In genomic region chr16:78215222-78215621, GRCh38 we compare ENCODE assay signal across 1 cellular context.
TF ChIP-seq lines count a peak whose summit lies in the region.

No MANE protein-coding gene starts in this region.

TF ChIP-seq in K562, 482 proteins besides CTCF, POLR2A, EP300 and RAD21 (continued from another document):
- TF ChIP-seq, protein P1, sequence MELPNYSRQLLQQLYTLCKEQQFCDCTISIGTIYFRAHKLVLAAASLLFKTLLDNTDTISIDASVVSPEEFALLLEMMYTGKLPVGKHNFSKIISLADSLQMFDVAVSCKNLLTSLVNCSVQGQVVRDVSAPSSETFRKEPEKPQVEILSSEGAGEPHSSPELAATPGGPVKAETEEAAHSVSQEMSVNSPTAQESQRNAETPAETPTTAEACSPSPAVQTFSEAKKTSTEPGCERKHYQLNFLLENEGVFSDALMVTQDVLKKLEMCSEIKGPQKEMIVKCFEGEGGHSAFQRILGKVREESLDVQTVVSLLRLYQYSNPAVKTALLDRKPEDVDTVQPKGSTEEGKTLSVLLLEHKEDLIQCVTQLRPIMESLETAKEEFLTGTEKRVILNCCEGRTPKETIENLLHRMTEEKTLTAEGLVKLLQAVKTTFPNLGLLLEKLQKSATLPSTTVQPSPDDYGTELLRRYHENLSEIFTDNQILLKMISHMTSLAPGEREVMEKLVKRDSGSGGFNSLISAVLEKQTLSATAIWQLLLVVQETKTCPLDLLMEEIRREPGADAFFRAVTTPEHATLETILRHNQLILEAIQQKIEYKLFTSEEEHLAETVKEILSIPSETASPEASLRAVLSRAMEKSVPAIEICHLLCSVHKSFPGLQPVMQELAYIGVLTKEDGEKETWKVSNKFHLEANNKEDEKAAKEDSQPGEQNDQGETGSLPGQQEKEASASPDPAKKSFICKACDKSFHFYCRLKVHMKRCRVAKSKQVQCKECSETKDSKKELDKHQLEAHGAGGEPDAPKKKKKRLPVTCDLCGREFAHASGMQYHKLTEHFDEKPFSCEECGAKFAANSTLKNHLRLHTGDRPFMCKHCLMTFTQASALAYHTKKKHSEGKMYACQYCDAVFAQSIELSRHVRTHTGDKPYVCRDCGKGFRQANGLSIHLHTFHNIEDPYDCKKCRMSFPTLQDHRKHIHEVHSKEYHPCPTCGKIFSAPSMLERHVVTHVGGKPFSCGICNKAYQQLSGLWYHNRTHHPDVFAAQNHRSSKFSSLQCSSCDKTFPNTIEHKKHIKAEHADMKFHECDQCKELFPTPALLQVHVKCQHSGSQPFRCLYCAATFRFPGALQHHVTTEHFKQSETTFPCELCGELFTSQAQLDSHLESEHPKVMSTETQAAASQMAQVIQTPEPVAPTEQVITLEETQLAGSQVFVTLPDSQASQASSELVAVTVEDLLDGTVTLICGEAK (IDR thresholded peaks at IDR 0.05): no peak
- TF ChIP-seq, protein P1 (CRISPR knock-in tag; IDR thresholded peaks at IDR 0.05): no peak
- TF ChIP-seq CHD2 (IDR thresholded peaks at IDR 0.05; ENCODE audit: low read depth, low read length): peak; percentile 83
- TF ChIP-seq RUNX1 (IDR thresholded peaks at IDR 0.05; ENCODE audit: low read depth): no peak
- TF ChIP-seq ATF2 (CRISPR knock-in tag; IDR thresholded peaks at IDR 0.05): no peak
- peak; percentile 8 for TF ChIP-seq RBM25 (IDR thresholded peaks at IDR 0.05; ENCODE audit: low read depth, low read length, severe bottlenecking)
- TF ChIP-seq MED1 (CRISPR knock-in tag; IDR thresholded peaks at IDR 0.05; ENCODE audit: borderline replicate concordance): no peak
- TF ChIP-seq FOXP4 (CRISPR knock-in tag; IDR thresholded peaks at IDR 0.05; ENCODE audit: borderline replicate concordance): no peak
